15 cellular contexts compared by ENCODE assay signal in genomic region chr6:11201772-11202512, GRCh38. TPM values are rescaled to one million over a fixed set of nuclear protein-coding genes. Genes with fewer than 3 reads are reported as not detected.
A peak's percentile ranks its signal among the peaks of the same experiment; 100 is the strongest.
DNase-seq lines count a peak whose midpoint lies in the region; ATAC-seq and TF ChIP-seq lines count a peak whose summit lies in the region.
"Had no signal": no experiment of that assay in that cellular context is flagged by ENCODE, and none has a peak within 500 bp of the region (broad histone marks: within the 10 kb centered on the region; RNA-seq: fewer than 3 reads in every experiment).

No MANE protein-coding gene starts in this region.

- peak overlapping the region; percentile 55; the same call in 1 of the 2 replicates for H4K91ac ChIP-seq in IMR-90 (ENCODE audit: insufficient read depth, low read depth, low read length)

- peak overlapping the region; percentile 82 for H2BK120ac ChIP-seq in IMR-90 (ENCODE audit: low read depth, low read length)

- H3K4me1 ChIP-seq in CD4-positive, alpha-beta memory T cell (ENCODE audit: insufficient read depth, low read length) = peaks cover 53% of the 10 kb centered on the region
- peaks cover 40% of the 10 kb centered on the region for H3K4me1 ChIP-seq in IMR-90 (ENCODE audit: control insufficient read depth, insufficient read depth, low read length)

- no peak for ATAC-seq in IMR-90 (ENCODE audit: low read depth)
- ATAC-seq in HG02588 (IDR thresholded peaks at IDR 0.05; ENCODE audit: unreplicated experiment) = no peak
- no peak for ATAC-seq in HG02970 (IDR thresholded peaks at IDR 0.05; ENCODE audit: low FRiP score, unreplicated experiment)
- ATAC-seq: HCT116 had no signal

- peaks cover 0 to 2% (median 0%) of the 10 kb centered on the region in 8 donors for H3K9me3 Mint-ChIP-seq in CD4-positive, alpha-beta memory T cell
- H3K9me3 Mint-ChIP-seq in osteocyte (ENCODE audit: unreplicated experiment) = no peaks in the 10 kb centered on the region
- H3K9me3 Mint-ChIP-seq: activated naive CD4-positive, alpha-beta T cell treated with anti-CD3 and anti-CD28 coated beads for 36 hours; CD4-positive, alpha-beta T cell; stimulated activated naive CD8-positive, alpha-beta T cell treated with anti-CD3 and anti-CD28 coated beads, Interleukin-15, Interleukin-2, amounts not matched to agents 100 ng/mL and 50 ng/mL, for 24 hours had no signal

- no peak for TF ChIP-seq RAD21 in IMR-90 (IDR thresholded peaks at IDR 0.05; ENCODE audit: low read length)

- WGBS in IMR-90 (ENCODE audit: extremely low coverage in 2 of 2, insufficient read length in 1 of 2), 2 experiments = no CpG with 5 or more reads among the region's 4 CpGs

- BruUV-seq in IMR-90 (replicated peaks; lab: Mats Ljungman, UMichigan) = no TSS peak

- 0 out of 2 replicates have a peak, but pooled peaks cover under 1% of the 10 kb centered on the region for H4K20me1 ChIP-seq in IMR-90 (ENCODE audit: insufficient read depth, low read length)

- CTCF ChIA-PET in CD4-positive, alpha-beta memory T cell (lab: Charles Lee; ENCODE audit: partially characterized antibody) = interaction anchor here (0.7 to 1.9 kb wide), 4 partner anchors 18 to 295 kb away, joined by 3 to 7 read pairs (median 5); partner anchors contain the start of gene NEDD9
- CTCF ChIA-PET in IMR-90 (lab: Yijun Ruan, JAX) = interaction anchor here (1.0 kb wide), 1 partner anchor 11 kb away, joined by 3 read pairs; no protein-coding TSS in a partner anchor

- 0 out of 2 replicates have a peak overlapping the region, but pooled peaks have one; percentile 24 for H3K56ac ChIP-seq in IMR-90 (ENCODE audit: extremely low read depth, insufficient read depth, low read length)

- H3K18ac ChIP-seq in IMR-90 (ENCODE audit: low read depth, low read length) = peak overlapping the region; percentile 76

- peak overlapping the region; percentile 48; the same call in 1 of the 2 replicates for H3K4me2 ChIP-seq in IMR-90 (ENCODE audit: low read depth, low read length)

- H2AFZ ChIP-seq in IMR-90 (replicated peaks; ENCODE audit: low read length, poor library complexity) = no peak overlapping the region

- H2BK5ac ChIP-seq in IMR-90 (ENCODE audit: low read depth, low read length, poor library complexity, severe bottlenecking) = peak overlapping the region; percentile 35

- intact Hi-C loops in CD4-positive, alpha-beta memory T cell (cut with micrococcal nuclease) = no loop called here
- intact Hi-C loops in IMR-90 (cut with micrococcal nuclease) = no loop called here

- H2AK5ac ChIP-seq in IMR-90 (ENCODE audit: low read depth, low read length) = peak overlapping the region; percentile 88; the same call in 1 of the 2 replicates

- peaks cover 35 to 77% of the 10 kb centered on the region in 2 experiments for H3K79me1 ChIP-seq in IMR-90 (ENCODE audit: low read depth in 1 of 2, low read length in 2 of 2)

- no peaks in the 10 kb centered on the region for H3K27me3 ChIP-seq in CD4-positive, alpha-beta memory T cell (ENCODE audit: insufficient read depth, low read length)
- no peaks in the 10 kb centered on the region for H3K27me3 ChIP-seq in IMR-90 (ENCODE audit: control insufficient read depth, insufficient read depth, low read length)

- peak overlapping the region in 6 of 7 donors; percentile 15 to 84 (median 40) for H3K27ac Mint-ChIP-seq in CD4-positive, alpha-beta memory T cell
- peak overlapping the region; percentile 96 for H3K27ac Mint-ChIP-seq in osteocyte (ENCODE audit: unreplicated experiment)
- H3K27ac Mint-ChIP-seq: activated naive CD4-positive, alpha-beta T cell treated with anti-CD3 and anti-CD28 coated beads for 36 hours; stimulated activated naive CD8-positive, alpha-beta T cell treated with anti-CD3 and anti-CD28 coated beads, Interleukin-15, Interleukin-2, amounts not matched to agents 100 ng/mL and 50 ng/mL, for 24 hours had no signal

- peak overlapping the region; percentile 81 for H3K4ac ChIP-seq in IMR-90 (ENCODE audit: low read depth, low read length)

- TF ChIP-seq CTCF in IMR-90 (conservative IDR thresholded peaks at IDR 0.05; ENCODE audit: low read depth, low read length) (no peak), osteocyte (IDR thresholded peaks at IDR 0.05) (no peak)

- in situ Hi-C loops in IMR-90 (cut with MboI; ENCODE audit: low sequenced_read_pairs) = no loop called here

- H3K36me3 Mint-ChIP-seq in CD4-positive, alpha-beta memory T cell = peaks cover 50 to 62% of the 10 kb centered on the region in 2 donors
- peaks cover 4% of the 10 kb centered on the region for H3K36me3 Mint-ChIP-seq in osteocyte (ENCODE audit: unreplicated experiment)

- H3K14ac ChIP-seq in IMR-90 (replicated peaks; ENCODE audit: low read depth, low read length) = peak overlapping the region; percentile 94

- no peaks in the 10 kb centered on the region for H3K27me3 Mint-ChIP-seq in CD4-positive, alpha-beta memory T cell
- no peaks in the 10 kb centered on the region for H3K27me3 Mint-ChIP-seq in osteocyte (ENCODE audit: unreplicated experiment)
- H3K27me3 Mint-ChIP-seq: CD4-positive, alpha-beta T cell; stimulated activated naive CD8-positive, alpha-beta T cell treated with anti-CD3 and anti-CD28 coated beads, Interleukin-15, Interleukin-2, amounts not matched to agents 100 ng/mL and 50 ng/mL, for 24 hours had no signal

- POLR2A ChIA-PET in CD4-positive, alpha-beta memory T cell (lab: Charles Lee; ENCODE audit: partially characterized antibody) = interaction anchor here (1.2 to 3.7 kb wide), 2 partner anchors 13 to 180 kb away, joined by 3 to 17 read pairs; no protein-coding TSS in a partner anchor
- POLR2A ChIA-PET in IMR-90 (lab: Charles Lee; ENCODE audit: unreplicated experiment) = no interaction called here

- H2AK9ac ChIP-seq in IMR-90 (replicated peaks; ENCODE audit: low read depth, low read length, poor library complexity) = no peak overlapping the region

- peak overlapping the region; percentile 66; the same call in 1 of the 3 replicates for H2BK15ac ChIP-seq in IMR-90 (ENCODE audit: low read depth, low read length)

- no peak overlapping the region for H3K9ac ChIP-seq in IMR-90 (ENCODE audit: low read depth, low read length)

- no peak overlapping the region for H3K4me3 ChIP-seq in CD4-positive, alpha-beta memory T cell (ENCODE audit: low read length in 2 of 2)
- no peak overlapping the region for H3K4me3 ChIP-seq in IMR-90 (ENCODE audit: insufficient read depth, low read depth, low read length)

- no peak overlapping the region for H3K27ac ChIP-seq in CD4-positive, alpha-beta memory T cell (ENCODE audit: low read depth, low read length)
- no peak overlapping the region for H3K27ac ChIP-seq in IMR-90 (ENCODE audit: insufficient read depth, low read length)

- peaks cover 37% of the 10 kb centered on the region for H3K9me1 ChIP-seq in IMR-90 (ENCODE audit: insufficient read depth, low read length)

- no peak overlapping the region for H3K4me3 Mint-ChIP-seq in CD4-positive, alpha-beta memory T cell
- H3K4me3 Mint-ChIP-seq in osteocyte (ENCODE audit: unreplicated experiment) = no peak overlapping the region
- H3K4me3 Mint-ChIP-seq: activated naive CD4-positive, alpha-beta T cell treated with anti-CD3 and anti-CD28 coated beads for 36 hours; CD4-positive, alpha-beta T cell; stimulated activated naive CD8-positive, alpha-beta T cell treated with anti-CD3 and anti-CD28 coated beads, Interleukin-15, Interleukin-2, amounts not matched to agents 100 ng/mL and 50 ng/mL, for 24 hours had no signal

- peak overlapping the region; percentile 55 to 79 for H4K8ac ChIP-seq in IMR-90 (ENCODE audit: low read depth in 2 of 2, low read length in 2 of 2)

- peak overlapping the region; percentile 29; the same call in 1 of the 2 replicates for H3K23ac ChIP-seq in IMR-90 (ENCODE audit: low read depth, low read length)

- peak overlapping the region; percentile 76; the same call in 1 of the 2 replicates for H4K5ac ChIP-seq in IMR-90 (ENCODE audit: low read depth, low read length)

- H3K4me1 Mint-ChIP-seq in CD4-positive, alpha-beta memory T cell = peaks cover 42 to 75% (median 61%) of the 10 kb centered on the region in 4 donors
- peaks cover 66% of the 10 kb centered on the region for H3K4me1 Mint-ChIP-seq in osteocyte (ENCODE audit: unreplicated experiment)

- no peaks in the 10 kb centered on the region for H3K9me3 ChIP-seq in CD4-positive, alpha-beta memory T cell (ENCODE audit: control insufficient read depth in 1 of 2, low read length in 2 of 2)
- no peaks in the 10 kb centered on the region for H3K9me3 ChIP-seq in IMR-90 (ENCODE audit: control insufficient read depth, insufficient read depth, low read length)

- H3K36me3 ChIP-seq in CD4-positive, alpha-beta memory T cell (ENCODE audit: insufficient read depth, low read length) = no peaks in the 10 kb centered on the region
- 0 out of 2 replicates have a peak, but pooled peaks cover 5% of the 10 kb centered on the region for H3K36me3 ChIP-seq in IMR-90 (ENCODE audit: control insufficient read depth, insufficient read depth, low read length)

- dilution Hi-C loops in IMR-90 (cut with HindIII; ENCODE audit: low sequenced_read_pairs, unreplicated experiment) = no loop called here

- no peak for DNase-seq in CD4-positive, alpha-beta memory T cell
- DNase-seq in IMR-90 (no peak), epidermal melanocyte (ENCODE audit: insufficient read length, low spot score) (peak; percentile 58), osteocyte (ENCODE audit: extremely low spot score, unreplicated experiment) (no peak), islet precursor cell (no peak)
- DNase-seq: activated CD4-positive, alpha-beta T cell treated with anti-CD3 and anti-CD28 coated beads, Interleukin-2, amount 50 U/mL, for 48 hours; activated naive CD4-positive, alpha-beta T cell treated with anti-CD3 and anti-CD28 coated beads for 36 hours; CD4-positive, alpha-beta T cell; NCI-H1436; NCI-H446 treated with DMSO at 0.1 percent for 48 hours; OCI-M1 had no signal

- H2BK20ac ChIP-seq in IMR-90 (ENCODE audit: low read depth, low read length) = peak overlapping the region; percentile 89

- no peak for TF ChIP-seq POLR2A in IMR-90 (IDR thresholded peaks at IDR 0.05; ENCODE audit: low read depth, low read length)

TF ChIP-seq in IMR-90, 13 proteins besides CTCF, POLR2A, EP300 and RAD21 (continues in another document):
- peak; percentile 87 for TF ChIP-seq CEBPB (IDR thresholded peaks at IDR 0.05; ENCODE audit: low read depth, low read length)

RNA-seq across cellular contexts. Expression of gene NEDD9, which starts 30.5 kb away (rescaled TPM):
- 10 to 100 TPM; 42.7 to 47.4 TPM for total RNA-seq in CD4-positive, alpha-beta memory T cell
- polyA plus RNA-seq in CD4-positive, alpha-beta memory T cell = 10 to 100 TPM; 17.2 to 38.5 TPM
- total RNA-seq in IMR-90 (2012; rRNA removed) = 16.5 and 16.7 TPM in 2 replicates
- polyA plus RNA-seq in IMR-90 (2012; rRNA removed) = 7.6 and 8.2 TPM in 2 replicates
- polyA plus RNA-seq in IMR-90 (2012; cell fraction: cytosol; rRNA removed) = 5.4 and 7.2 TPM in 2 replicates
- 9.9 and 17.1 TPM in 2 replicates for polyA plus RNA-seq in IMR-90 (2012; cell fraction: nucleus; rRNA removed; ENCODE audit: low replicate concordance)
- total RNA-seq in osteocyte = 8.8 and 10.3 TPM in 2 replicates
